In genomic region chr15:97678677-97679076, GRCh38 we compare ENCODE assay signal across 25 cellular contexts.
"Had no signal": no experiment of that assay in that cellular context is flagged by ENCODE, and none has a peak within 500 bp of the region (broad histone marks: within the 10 kb centered on the region; RNA-seq: fewer than 3 reads in every experiment).

No MANE protein-coding gene starts in this region.

- DNase-seq: activated CD4-positive, alpha-beta memory T cell treated with anti-CD3 and anti-CD28 coated beads, Interleukin-2, amount 10 ng/mL, durations not matched to agents 7 days and 5 days; activated CD4-positive, alpha-beta T cell treated with anti-CD3 and anti-CD28 coated beads, Interleukin-2, amount 10 ng/mL, durations not matched to agents 7 days and 5 days; activated CD4-positive, CD25-positive, alpha-beta regulatory T cell treated with anti-CD3 and anti-CD28 coated beads, Interleukin-2, amount 50 U/mL, for 72 hours; activated CD8-positive, alpha-beta memory T cell treated with anti-CD3 and anti-CD28 coated beads, Interleukin-2, amount 50 U/mL, for 48 hours; activated gamma-delta T cell; activated naive CD4-positive, alpha-beta T cell treated with anti-CD3 and anti-CD28 coated beads, Interleukin-2, amount 10 ng/mL, durations not matched to agents 7 days and 5 days; activated naive CD8-positive, alpha-beta T cell treated with anti-CD3 and anti-CD28 coated beads, Interleukin-2, amount 10 ng/mL, durations not matched to agents 7 days and 5 days; activated T-cell treated with anti-CD3 and anti-CD28 coated beads, Interleukin-2, amount 50 U/mL, for 24 hours; cortex of kidney; effector memory CD8-positive, alpha-beta T cell; head of caudate nucleus; kidney glomerular epithelial cell; left lung; lower lobe of right lung; mesenchymal stem cell; right lobe of liver; stimulated activated CD4-positive, alpha-beta T cell treated with anti-CD3 and anti-CD28 coated beads, Interleukin-12 subunit alpha, Interleukin-12 subunit beta, amount 100 ng/mL, for 4 hours; stimulated activated CD4-positive, alpha-beta T cell treated with anti-CD3 and anti-CD28 coated beads, Interleukin-4, amount 100 ng/mL, for 1 hour; T-helper 9 cell had no signal

- H3K9me3 ChIP-seq: ascending aorta, gastroesophageal sphincter, left lung, lower lobe of right lung, right lobe of liver, thoracic aorta, vagina had no signal

- H3K36me3 ChIP-seq: ascending aorta, gastroesophageal sphincter, left lung, lower lobe of right lung, right lobe of liver, thoracic aorta, vagina had no signal

- H3K4me3 ChIP-seq: ascending aorta, gastroesophageal sphincter, left lung, lower lobe of right lung, right lobe of liver, thoracic aorta, vagina had no signal

- H3K4me1 ChIP-seq: ascending aorta, gastroesophageal sphincter, left lung, lower lobe of right lung, right lobe of liver, vagina had no signal

- ATAC-seq: effector memory CD8-positive, alpha-beta T cell; gastroesophageal sphincter; left lung; lower lobe of right lung; natural killer cell treated with Interleukin-12 subunit alpha and Interleukin-12 subunit beta and Interleukin-15 and Interleukin-18, amount 100 ng/mL, for 72 hours; right lobe of liver; stimulated activated effector memory CD8-positive, alpha-beta T cell treated with anti-CD3 and anti-CD28 coated beads, Interleukin-12 subunit alpha, Interleukin-12 subunit beta, amount 100 ng/mL, for 72 hours had no signal
